ENCODE assay signal across 22 cellular contexts in the genomic region with DNA sequence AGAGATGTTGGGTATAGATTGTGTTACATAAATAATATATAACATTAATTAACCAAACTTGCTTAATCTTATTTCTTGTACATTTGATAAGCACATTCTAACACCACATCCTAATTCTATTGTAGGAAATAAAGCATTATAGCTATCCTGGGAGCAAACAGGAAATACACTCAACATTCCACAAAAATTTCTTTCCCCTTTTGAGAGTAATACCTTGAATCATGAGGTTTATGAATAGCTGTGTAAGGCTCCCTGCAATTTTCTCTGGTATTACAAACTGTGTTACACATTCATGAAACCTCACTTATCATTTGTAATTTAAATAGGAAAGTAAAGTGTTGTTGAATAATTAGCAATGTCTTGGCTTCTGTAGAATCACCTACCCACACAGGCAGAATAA.
DNase-seq lines count a peak whose midpoint lies in the region; ATAC-seq and TF ChIP-seq lines count a peak whose summit lies in the region.
"Had no signal": no experiment of that assay in that cellular context is flagged by ENCODE, and none has a peak within 500 bp of the region (broad histone marks: within the 10 kb centered on the region; RNA-seq: fewer than 3 reads in every experiment).

No MANE protein-coding gene starts in this region.

- TF ChIP-seq CTCF in A673 (conservative IDR thresholded peaks at IDR 0.05; ENCODE audit: low read depth, low read length), result no peak

- intact Hi-C loops in A673 (cut with micrococcal nuclease; ENCODE audit: unreplicated experiment) (no loop called here), sciatic nerve (cut with DNase I) (no loop called here)

- no TSS peak for BruUV-seq in A673 (replicated peaks; lab: Mats Ljungman, UMichigan)

- no peaks in the 10 kb centered on the region for H3K36me3 ChIP-seq in A673 (ENCODE audit: insufficient read depth, low read length, poor library complexity, severe bottlenecking)

- no peaks in the 10 kb centered on the region for H3K27me3 ChIP-seq in A673 (replicated peaks; ENCODE audit: insufficient read depth, low read depth, low read length, poor library complexity)

- DNase-seq in A673 (ENCODE audit: low spot score), result peak; percentile 76
- peak; percentile 7 for DNase-seq in HT1080 (ENCODE audit: low read depth)
- DNase-seq in dermis blood vessel endothelial cell, result peak; percentile 52
- peak; percentile 25 for DNase-seq in kidney tubule cell (ENCODE audit: low spot score)
- DNase-seq in NAMALWA (ENCODE audit: low spot score), result no peak
- no peak for DNase-seq in sciatic nerve (ENCODE audit: low spot score)
- no peak for DNase-seq in NCI-H2081 treated with DMSO at 0.1 percent for 48 hours (lab: John Stamatoyannopoulos, UW)
- DNase-seq: Caco-2; CD8-positive, alpha-beta T cell; DMS79 treated with DMSO at 0.1 percent for 48 hours; H9; NCI-H1105; NCI-H1436 treated with DMSO at 0.1 percent for 48 hours; NCI-H187 treated with DMSO at 0.1 percent for 48 hours; NCI-H446; NCI-H526; NCI-H82; NK-92 treated with Interleukin-12 subunit alpha and Interleukin-12 subunit beta, amount 100 ng/mL, for 24 hours; PC-3 had no signal

- POLR2A ChIA-PET in A673 (lab: Charles Lee; ENCODE audit: low non-redundant PET), result no interaction called here

- ATAC-seq in sciatic nerve, result no peak
- ATAC-seq in HG02840 (IDR thresholded peaks at IDR 0.05; ENCODE audit: low FRiP score, unreplicated experiment), result no peak
- ATAC-seq: CD8-positive, alpha-beta T cell; PC-3 had no signal

- no peak overlapping the region for H3K4me3 ChIP-seq in A673 (ENCODE audit: low read depth, low read length, poor library complexity, severe bottlenecking)

- no peak overlapping the region for H3K27ac ChIP-seq in A673 (ENCODE audit: low read depth, low read length, poor library complexity, severe bottlenecking)
- H3K27ac ChIP-seq: C4-2B, KMS-11 had no signal

- CTCF ChIA-PET in A673 (lab: Charles Lee), result no interaction called here

- H3K9me3 ChIP-seq in A673 (ENCODE audit: low read depth, low read length, poor library complexity, severe bottlenecking), result no peaks in the 10 kb centered on the region
- H3K9me3 ChIP-seq: Caco-2 had no signal

- peaks cover 16% of the 10 kb centered on the region for H3K4me1 ChIP-seq in A673 (ENCODE audit: insufficient read depth, low read length, poor library complexity, severe bottlenecking)

Comparison
In these comparisons a context has a peak if more than half of its experiments do, and no peak if none do; other contexts are left out.
1. DNase-seq: peak in A673 (single experiment), HT1080 (single experiment), dermis blood vessel endothelial cell (single experiment) and kidney tubule cell (single experiment); none in NAMALWA (single experiment), sciatic nerve (single experiment) and NCI-H2081 treated with DMSO at 0.1 percent for 48 hours (single experiment).